16 cellular contexts compared by ENCODE assay signal in the genomic region with DNA sequence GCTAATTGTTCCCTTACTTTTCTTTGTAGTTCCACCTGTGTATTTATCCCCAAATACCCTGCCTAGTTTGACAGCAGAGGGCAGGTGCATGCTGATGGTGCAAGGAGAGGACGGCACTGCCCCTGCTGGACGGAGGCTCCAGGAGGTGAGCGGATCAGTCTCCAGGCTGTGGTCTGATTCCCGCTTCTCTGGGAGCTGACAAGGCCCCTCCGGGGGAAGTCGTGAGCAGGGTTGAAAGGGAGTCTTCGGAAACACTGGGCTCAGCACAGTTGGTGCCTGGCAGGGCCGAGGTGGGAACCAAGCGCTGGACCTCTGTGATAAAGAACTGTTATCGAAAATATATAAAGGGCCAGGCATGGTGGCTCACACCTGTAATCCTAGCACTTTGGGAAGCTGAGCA. TPM values are rescaled to one million over a fixed set of nuclear protein-coding genes. Genes with fewer than 3 reads are reported as not detected.
A peak's percentile ranks its signal among the peaks of the same experiment; 100 is the strongest.
DNase-seq lines count a peak whose midpoint lies in the region; ATAC-seq, FAIRE-seq and TF ChIP-seq lines count a peak whose summit lies in the region.
"Had no signal": no experiment of that assay in that cellular context is flagged by ENCODE, and none has a peak within 500 bp of the region (broad histone marks: within the 10 kb centered on the region; RNA-seq: fewer than 3 reads in every experiment).

No MANE protein-coding gene starts in this region.

- H3K4me3 ChIP-seq in cardiac muscle cell (no peak overlapping the region), heart right ventricle (no peak overlapping the region), K562 (no peak overlapping the region)

- peaks cover 15% of the 10 kb centered on the region for H3K4me1 ChIP-seq in cardiac muscle cell (ENCODE audit: low read depth)
- peaks cover 0 to 11% (median 0%) of the 10 kb centered on the region in 9 donors for H3K4me1 ChIP-seq in heart right ventricle
- H3K4me1 ChIP-seq in K562 (replicated peaks in 1 of 2; ENCODE audit: control insufficient read depth in 2 of 2, insufficient read depth in 2 of 2, low read length in 2 of 2): peaks cover 0 to 1% of the 10 kb centered on the region in 2 experiments; a peak in 2 of 5 replicates

- H3K36me3 ChIP-seq in cardiac muscle cell: no peaks in the 10 kb centered on the region
- no peaks in the 10 kb centered on the region for H3K36me3 ChIP-seq in heart right ventricle
- no peaks in the 10 kb centered on the region for H3K36me3 ChIP-seq in K562 (ENCODE audit: control insufficient read depth, insufficient read depth, low read length)

- TF ChIP-seq EP300 in K562 (IDR thresholded peaks at IDR 0.05; ENCODE audit: low read length): no peak

- FAIRE-seq in K562 (lab: Jason Lieb, UNC): no peak
- FAIRE-seq: frontal cortex, kidney, urothelium cell line had no signal

- no peak overlapping the region for H3K4me2 ChIP-seq in K562 (ENCODE audit: insufficient read depth, low read length)

- no peak for ATAC-seq in heart right ventricle
- ATAC-seq in K562: peak; percentile 69
- ATAC-seq in GM18868 (IDR thresholded peaks at IDR 0.05; ENCODE audit: unreplicated experiment): no peak
- ATAC-seq: esophagus mucosa had no signal

- H3K27ac ChIP-seq in cardiac muscle cell (peak overlapping the region; percentile 51), heart right ventricle (no peak overlapping the region), K562 (ENCODE audit: extremely low read depth, low read depth, low read length) (no peak overlapping the region)

- intact Hi-C loops in heart right ventricle (cut with DNase I) (no loop called here), K562 (cut with micrococcal nuclease) (no loop called here)

- CTCF ChIA-PET in K562 (lab: Yijun Ruan, JAX; ENCODE audit: low intra/inter-chr PET ratio): no interaction called here

- TF ChIP-seq RAD21 in K562 (CRISPR knock-in tag; conservative IDR thresholded peaks at IDR 0.05 in 1 of 2, IDR thresholded peaks at IDR 0.05 in 1 of 2): no peak; a peak in 1 of 4 replicates

- no peak for TF ChIP-seq POLR2A in K562 (conservative IDR thresholded peaks at IDR 0.05)

- no peak overlapping the region for H3K27ac Mint-ChIP-seq in mesothelial cell of epicardium
- H3K27ac Mint-ChIP-seq: activated naive CD8-positive, alpha-beta T cell treated with anti-CD3 and anti-CD28 coated beads, Interleukin-2, amount 10 ng/mL, durations not matched to agents 7 days and 5 days; CD4-positive, alpha-beta T cell had no signal

- H3K9me3 Mint-ChIP-seq in mesothelial cell of epicardium: peaks cover 13% of the 10 kb centered on the region
- H3K9me3 Mint-ChIP-seq: activated naive CD8-positive, alpha-beta T cell treated with anti-CD3 and anti-CD28 coated beads, Interleukin-2, amount 10 ng/mL, durations not matched to agents 7 days and 5 days; CD4-positive, alpha-beta T cell had no signal

- no peak overlapping the region for H2AFZ ChIP-seq in K562 (ENCODE audit: low read depth, low read length)

- 88 to 92% methylated on average over 10 of the region's 10 CpGs for WGBS in heart right ventricle, 2 donors
- 4% methylated on average over 10 of the region's 10 CpGs for WGBS in K562 (ENCODE audit: insufficient coverage, low coverage, missing lambda C conversion rate)

- no peaks in the 10 kb centered on the region for H4K20me1 ChIP-seq in K562 (replicated peaks; ENCODE audit: control insufficient read depth, insufficient read depth, low read length)

- BruUV-seq in K562 (replicated peaks; lab: Mats Ljungman, UMichigan): no TSS peak

- peaks cover 24% of the 10 kb centered on the region for H3K27me3 Mint-ChIP-seq in mesothelial cell of epicardium (ENCODE audit: low read depth)

- H3K36me3 Mint-ChIP-seq in mesothelial cell of epicardium: no peaks in the 10 kb centered on the region
- H3K36me3 Mint-ChIP-seq: activated naive CD8-positive, alpha-beta T cell treated with anti-CD3 and anti-CD28 coated beads, Interleukin-2, amount 10 ng/mL, durations not matched to agents 7 days and 5 days had no signal

- H3K4me3 Mint-ChIP-seq in mesothelial cell of epicardium: no peak overlapping the region
- H3K4me3 Mint-ChIP-seq: activated naive CD8-positive, alpha-beta T cell treated with anti-CD3 and anti-CD28 coated beads, Interleukin-2, amount 10 ng/mL, durations not matched to agents 7 days and 5 days; CD4-positive, alpha-beta T cell had no signal

- H3K4me1 Mint-ChIP-seq in mesothelial cell of epicardium: no peaks in the 10 kb centered on the region
- H3K4me1 Mint-ChIP-seq: activated naive CD8-positive, alpha-beta T cell treated with anti-CD3 and anti-CD28 coated beads, Interleukin-2, amount 10 ng/mL, durations not matched to agents 7 days and 5 days had no signal

- no peak overlapping the region for H3K9ac ChIP-seq in K562 (ENCODE audit: insufficient read depth in 1 of 2, low read depth in 2 of 2, low read length in 2 of 2)

- H3K9me3 ChIP-seq in cardiac muscle cell (ENCODE audit: low read depth): no peaks in the 10 kb centered on the region
- peaks cover 0 to 13% (median 0%) of the 10 kb centered on the region in 11 donors for H3K9me3 ChIP-seq in heart right ventricle
- H3K9me3 ChIP-seq in K562 (replicated peaks; ENCODE audit: control insufficient read depth, insufficient read depth, low read depth, low read length): no peaks in the 10 kb centered on the region

- POLR2A ChIA-PET in K562 (lab: Yijun Ruan, JAX): interaction anchor here (0.7 kb wide), 1 partner anchor 165 kb away, joined by 3 read pairs; no protein-coding TSS in a partner anchor

- no peaks in the 10 kb centered on the region for H3K79me2 ChIP-seq in K562 (ENCODE audit: control insufficient read depth, insufficient read depth, low read length)

- H3K9me1 ChIP-seq in K562 (ENCODE audit: control insufficient read depth, insufficient read depth, low read length): no peaks in the 10 kb centered on the region

- H3K27me3 ChIP-seq in cardiac muscle cell (no peaks in the 10 kb centered on the region), heart right ventricle (peaks cover 0 to 17% (median 4%) of the 10 kb centered on the region in 7 donors), K562 (ENCODE audit: control insufficient read depth in 2 of 2, insufficient read depth in 2 of 2, low read length in 2 of 2) (peaks cover 32 to 58% of the 10 kb centered on the region in 2 experiments)

- in situ Hi-C loops in K562 (cut with MboI): no loop called here

- TF ChIP-seq CTCF in cardiac muscle cell (IDR thresholded peaks at IDR 0.05; ENCODE audit: low read depth, low read length): no peak
- TF ChIP-seq CTCF in heart right ventricle (IDR thresholded peaks at IDR 0.05): no peak
- peak; percentile 30 to 72 (median 35); a peak in 4 of 6 replicates for TF ChIP-seq CTCF in K562 (IDR thresholded peaks at IDR 0.05 in 2 of 3, conservative IDR thresholded peaks at IDR 0.05 in 1 of 3; ENCODE audit: insufficient read depth in 2 of 3, low read depth in 1 of 3, low read length in 3 of 3)
- no peak for TF ChIP-seq CTCF in mesothelial cell of epicardium (IDR thresholded peaks at IDR 0.05; ENCODE audit: unreplicated experiment)

- no peak for DNase-seq in cardiac muscle cell (ENCODE audit: low read depth in 1 of 2, low spot score in 1 of 2)
- no peak for DNase-seq in heart right ventricle
- DNase-seq in K562 (ENCODE audit: extremely low read depth in 1 of 4, low spot score in 3 of 4): no peak
- DNase-seq in mesothelial cell of epicardium (ENCODE audit: low spot score in 2 of 2, unreplicated experiment in 2 of 2): peak; percentile 15 to 27
- DNase-seq in NCI-H1092 (lab: John Stamatoyannopoulos, UW): no peak
- DNase-seq in Kasumi-1 (lab: John Stamatoyannopoulos, UW): no peak
- DNase-seq: activated naive CD8-positive, alpha-beta T cell treated with anti-CD3 and anti-CD28 coated beads, Interleukin-2, amount 10 ng/mL, durations not matched to agents 7 days and 5 days; activated T-cell treated with anti-CD3 and anti-CD28 coated beads, Interleukin-2, amount 50 U/mL, for 48 hours; CD4-positive, alpha-beta T cell; effector memory CD4-positive, alpha-beta T cell; kidney; NCI-H526 had no signal

TF ChIP-seq in K562, 482 proteins besides CTCF, POLR2A, EP300 and RAD21 (continues in another document):
- TF ChIP-seq ZNF561 (CRISPR knock-in tag; conservative IDR thresholded peaks at IDR 0.05): no peak
- no peak for TF ChIP-seq COPS2 (conservative IDR thresholded peaks at IDR 0.05)
- TF ChIP-seq ZNF76 (CRISPR knock-in tag; IDR thresholded peaks at IDR 0.05; ENCODE audit: borderline replicate concordance): no peak
- TF ChIP-seq NR2C2 (CRISPR knock-in tag; IDR thresholded peaks at IDR 0.05): no peak
- no peak for TF ChIP-seq NR2C2 (tag; IDR thresholded peaks at IDR 0.05)
- TF ChIP-seq XRCC4 (IDR thresholded peaks at IDR 0.05; ENCODE audit: extremely low read depth, insufficient read depth, insufficient read length): no peak

RNA-seq across cellular contexts. Expression of gene RASGEF1C, which starts 52.9 kb away (rescaled TPM):
- total RNA-seq in cardiac muscle cell (1.5 TPM in 2 replicates), heart right ventricle (under 1 TPM in 4 of 10 donors, not detected in 6; 0.17 to 0.44 (median 0.24) TPM), K562 (2014; rRNA removed) (1.1 TPM in 1 of 2 replicates, not detected in the other), K562 (2014; rRNA removed; fragmentation: Illumina TruSeq; extraction: Trizol) (not detected in 2 replicates), K562 (2015; rRNA removed; fragmentation: Illumina TruSeq; extraction: Trizol) (0.11 TPM in 1 of 2 replicates, not detected in the other), K562 (2021) (0.31 and 0.35 TPM in 2 replicates), mesothelial cell of epicardium (0.36 to 0.58 TPM (median 0.42 TPM) in 3 replicates)
- polyA plus RNA-seq in cardiac muscle cell (1.8 and 2.5 TPM in 2 replicates), heart right ventricle (under 1 TPM; 0.25 to 0.59 TPM), K562 (2011; rRNA removed) (0.16 TPM in 1 of 2 replicates, not detected in the other), K562 (2014; fragmentation: Illumina TruSeq; extraction: Trizol) (0.04 and 0.30 TPM in 2 replicates), K562 (2014; fragmentation: Nextera tagmentation; extraction: Ambion mirVana) (not detected), K562 (2014; rRNA removed) (0.21 and 0.47 TPM in 2 replicates)
- total RNA-seq in K562 (2011; cell fraction: chromatin; rRNA removed; ENCODE audit: low replicate concordance): 0.18 and 0.81 TPM in 2 replicates
- total RNA-seq in K562 (2011; cell fraction: nucleolus; rRNA removed): 0.79 and 0.83 TPM in 2 replicates
- total RNA-seq in K562 (2011; cell fraction: nucleoplasm; rRNA removed): 0.73 TPM in 1 of 2 replicates, not detected in the other
- polyA plus RNA-seq in K562 (2011; cell fraction: cytosol; rRNA removed): 0.16 and 0.42 TPM in 2 replicates
- polyA plus RNA-seq in K562 (2011; cell fraction: nucleus; rRNA removed): 0.29 and 1.0 TPM in 2 replicates
- 0.13 and 0.40 TPM in 2 replicates for polyA plus RNA-seq in K562 (2012)
- 0.27 TPM in 1 of 2 replicates, not detected in the other for polyA minus RNA-seq in K562 (2011; rRNA and poly(A)+ RNA removed)
- not detected in 2 replicates for polyA minus RNA-seq in K562 (2011; cell fraction: cytosol; rRNA and poly(A)+ RNA removed)
- 0.22 and 0.27 TPM in 2 replicates for polyA minus RNA-seq in K562 (2011; cell fraction: nucleus; rRNA and poly(A)+ RNA removed)
- total RNA-seq: activated naive CD8-positive, alpha-beta T cell treated with anti-CD3 and anti-CD28 coated beads, Interleukin-2, amount 10 ng/mL, durations not matched to agents 7 days and 5 days; CD4-positive, alpha-beta T cell; esophagus mucosa had no signal

Comparison
In these comparisons a context has a peak if more than half of its experiments do, and no peak if none do; other contexts are left out.
1. DNase-seq: peak in mesothelial cell of epicardium (2 of 2); none in cardiac muscle cell (0 of 2), heart right ventricle (0 of 2), K562 (0 of 4), NCI-H1092 (single experiment) and Kasumi-1 (0 of 2).
2. CTCF ChIP-seq: peak in K562 (3 of 3); none in cardiac muscle cell (single experiment), heart right ventricle (0 of 9) and mesothelial cell of epicardium (single experiment).